Comparison of ENCODE assay signal across 36 cellular contexts in genomic region chr17:69696645-69697044, GRCh38.
"Had no signal": no experiment of that assay in that cellular context is flagged by ENCODE, and none has a peak within 500 bp of the region (broad histone marks: within the 10 kb centered on the region; RNA-seq: fewer than 3 reads in every experiment).

No MANE protein-coding gene starts in this region.

- H3K4me3 ChIP-seq: lower lobe of right lung, neural progenitor cell, right lobe of liver, smooth muscle cell, thyroid gland, upper lobe of left lung, vagina had no signal

- H3K9me3 ChIP-seq: right lobe of liver, thyroid gland, vagina had no signal

- H2AFZ ChIP-seq: neural progenitor cell had no signal

- DNase-seq: activated CD4-positive, alpha-beta memory T cell treated with anti-CD3 and anti-CD28 coated beads for 36 hours; activated CD4-positive, alpha-beta T cell treated with anti-CD3 and anti-CD28 coated beads, Interleukin-2, amount 10 ng/mL, durations not matched to agents 24 days and 14 days; activated CD4-positive, CD25-positive, alpha-beta regulatory T cell treated with anti-CD3 and anti-CD28 coated beads, Interleukin-2, amount 50 U/mL, for 72 hours; activated CD8-positive, alpha-beta memory T cell treated with anti-CD3 and anti-CD28 coated beads, Interleukin-2, amount 50 U/mL, for 4 hours; activated effector memory CD4-positive, alpha-beta T cell treated with anti-CD3 and anti-CD28 coated beads, Interleukin-2, amount 50 U/mL, for 16 hours; activated naive CD4-positive, alpha-beta T cell treated with anti-CD3 and anti-CD28 coated beads for 36 hours; activated naive CD8-positive, alpha-beta T cell treated with anti-CD3 and anti-CD28 coated beads, Interleukin-2, amount 10 ng/mL, durations not matched to agents 7 days and 5 days; activated T-cell treated with anti-CD3 and anti-CD28 coated beads, Interleukin-2, amount 50 U/mL, for 1 hour; brain microvascular endothelial cell; caudate nucleus; cortex of kidney; effector memory CD8-positive, alpha-beta T cell; erythroblast; foreskin keratinocyte; hippocampal formation; left colon; lower lobe of right lung; mesenchymal stem cell; natural killer cell; occipital lobe; right lobe of liver; stimulated activated CD4-positive, alpha-beta T cell treated with anti-CD3 and anti-CD28 coated beads, Interleukin-1b, Interleukin-23, amount 100 ng/mL, for 48 hours; stimulated activated CD4-positive, alpha-beta T cell treated with anti-CD3 and anti-CD28 coated beads, Interleukin-4, amount 100 ng/mL, for 4 hours; stimulated activated CD8-positive, alpha-beta memory T cell treated with anti-CD3 and anti-CD28 coated beads, Interleukin-4, amount 100 ng/mL, for 48 hours; stimulated activated naive CD8-positive, alpha-beta T cell treated with anti-CD3 and anti-CD28 coated beads, Interleukin-15, amount 100 ng/mL, for 72 hours; substantia nigra; T-helper 17 cell; T1000; thyroid gland; upper lobe of left lung had no signal

- H3K4me1 ChIP-seq: foreskin keratinocyte, lower lobe of right lung, neural progenitor cell, thyroid gland, upper lobe of left lung, vagina had no signal

- FAIRE-seq: astrocyte, keratinocyte had no signal

- H3K27ac ChIP-seq: brain microvascular endothelial cell, foreskin keratinocyte, lower lobe of right lung, neural progenitor cell, right lobe of liver, thyroid gland, upper lobe of left lung, vagina had no signal

- H3K4me2 ChIP-seq: neural progenitor cell, smooth muscle cell had no signal

- H3K27me3 ChIP-seq: brain microvascular endothelial cell, foreskin keratinocyte, neural progenitor cell, right lobe of liver, thyroid gland, upper lobe of left lung, vagina had no signal

- ATAC-seq: effector memory CD8-positive, alpha-beta T cell; foreskin keratinocyte; left colon; lower lobe of right lung; natural killer cell; right lobe of liver; stimulated activated memory B cell treated with anti-CD40 and anti-IgM and Interleukin-4, amounts not matched to agents 10 μg/mL and 1 μg/mL and 100 μg/mL, for 72 hours; stimulated activated naive CD8-positive, alpha-beta T cell treated with anti-CD3 and anti-CD28 coated beads, Interleukin-15, amount 100 ng/mL, for 72 hours; T-helper 17 cell had no signal

- H3K9ac ChIP-seq: neural progenitor cell had no signal

- H3K36me3 ChIP-seq: brain microvascular endothelial cell, lower lobe of right lung, neural progenitor cell, right lobe of liver, thyroid gland, upper lobe of left lung, vagina had no signal
